Comparison of ENCODE assay signal across 1 cellular context in genomic region chr12:31279525-31279924, GRCh38.
A peak's percentile ranks its signal among the peaks of the same experiment; 100 is the strongest.
TF ChIP-seq lines count a peak whose summit lies in the region.

No MANE protein-coding gene starts in this region.

TF ChIP-seq in HepG2, 621 proteins besides CTCF, POLR2A, EP300 and RAD21:
- no peak for TF ChIP-seq ZNF580 (CRISPR knock-in tag; IDR thresholded peaks at IDR 0.05; ENCODE audit: borderline replicate concordance, low read depth)
- 0 out of 2 replicates have a peak, but pooled peaks have one; percentile 18 for TF ChIP-seq ZNF598 (CRISPR knock-in tag; IDR thresholded peaks at IDR 0.05; ENCODE audit: borderline replicate concordance)
- TF ChIP-seq RBM22 (optimal IDR thresholded peaks at IDR 0.05; ENCODE audit: low read length), result peak; percentile 95
